Comparison of ENCODE assay signal across 20 cellular contexts in the genomic region with DNA sequence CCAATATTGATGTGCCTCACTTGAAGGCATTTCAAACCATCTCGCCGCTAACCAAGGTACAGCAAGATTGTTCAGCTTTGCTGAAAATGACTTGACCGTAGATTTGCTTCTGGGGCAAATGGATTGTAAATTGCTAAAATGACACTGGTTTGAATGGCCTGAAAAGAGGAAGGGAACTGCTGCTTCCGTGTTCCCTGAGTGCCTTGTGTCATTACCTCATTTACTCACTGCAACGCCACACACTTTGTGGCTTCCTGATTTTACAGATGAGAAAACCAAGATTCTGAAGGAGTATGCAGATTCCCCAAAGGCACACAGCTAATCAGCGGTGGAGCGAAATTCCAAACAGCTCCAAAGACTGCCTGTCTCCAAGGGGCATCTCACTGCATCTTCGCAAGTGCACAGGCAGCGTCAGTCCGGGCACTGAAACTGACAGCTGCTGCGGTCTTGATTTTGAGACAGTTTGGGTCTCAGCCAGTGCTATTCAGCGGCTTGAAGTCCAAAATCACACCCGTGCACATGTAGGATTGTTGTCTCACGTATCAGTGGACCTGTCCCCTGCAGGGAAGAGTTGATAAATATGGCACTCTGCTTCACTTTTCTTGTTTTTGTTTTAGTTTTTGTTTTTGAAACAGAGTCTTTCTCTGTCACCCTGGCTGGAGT.
DNase-seq lines count a peak whose midpoint lies in the region; ATAC-seq, FAIRE-seq and TF ChIP-seq lines count a peak whose summit lies in the region.
"Had no signal": no experiment of that assay in that cellular context is flagged by ENCODE, and none has a peak within 500 bp of the region (broad histone marks: within the 10 kb centered on the region; RNA-seq: fewer than 3 reads in every experiment).

No MANE protein-coding gene starts in this region.

- POLR2A ChIA-PET in AG04450 (lab: Yijun Ruan, JAX) (no interaction called here), K562 (lab: Yijun Ruan, JAX) (no interaction called here)

- FAIRE-seq in K562 (lab: Jason Lieb, UNC): no peak
- FAIRE-seq: A204.1, D721Med, GM12892, GM18507 had no signal

- no peaks in the 10 kb centered on the region for H3K79me2 ChIP-seq in K562 (ENCODE audit: control insufficient read depth, insufficient read depth, low read length)

- WGBS in K562 (ENCODE audit: insufficient coverage, low coverage, missing lambda C conversion rate): under 1% methylated on average over 14 of the region's 14 CpGs
- WGBS in thyroid gland, 2 donors: 88 to 91% methylated on average over 14 of the region's 14 CpGs

- no peaks in the 10 kb centered on the region for H3K9me1 ChIP-seq in K562 (ENCODE audit: control insufficient read depth, insufficient read depth, low read length)

- intact Hi-C loops in K562 (cut with micrococcal nuclease) (no loop called here), thyroid gland (cut with DNase I) (no loop called here)

- H3K27me3 ChIP-seq in AG04450 (ENCODE audit: control insufficient read depth, insufficient read depth, low read length): no peaks in the 10 kb centered on the region
- peaks cover 31% of the 10 kb centered on the region in 2 experiments for H3K27me3 ChIP-seq in K562 (ENCODE audit: control insufficient read depth in 2 of 2, insufficient read depth in 2 of 2, low read length in 2 of 2)
- no peaks in the 10 kb centered on the region for H3K27me3 ChIP-seq in thyroid gland

- no peak overlapping the region for H2AFZ ChIP-seq in K562 (ENCODE audit: low read depth, low read length)
- H2AFZ ChIP-seq: GM23248 had no signal

- no peak overlapping the region for H3K9ac ChIP-seq in K562 (ENCODE audit: insufficient read depth in 1 of 2, low read depth in 2 of 2, low read length in 2 of 2)
- H3K9ac ChIP-seq: GM23248 had no signal

- H3K4me3 Mint-ChIP-seq in stimulated activated memory B cell treated with anti-CD40 and anti-IgM and Interleukin-4, amounts not matched to agents 10 μg/mL and 1 μg/mL and 100 μg/mL, for 72 hours: no peak overlapping the region
- H3K4me3 Mint-ChIP-seq: CD4-positive, alpha-beta T cell had no signal

- in situ Hi-C loops in G401 (cut with HindIII; ENCODE audit: low sequenced_read_pairs): no loop called here
- in situ Hi-C loops in K562 (cut with MboI): no loop called here

- TF ChIP-seq CTCF in AG04450 (IDR thresholded peaks at IDR 0.05; ENCODE audit: low read depth, low read length) (no peak), NB4 (IDR thresholded peaks at IDR 0.05; ENCODE audit: low read depth, low read length) (no peak), K562 (IDR thresholded peaks at IDR 0.05 in 2 of 3, conservative IDR thresholded peaks at IDR 0.05 in 1 of 3; ENCODE audit: insufficient read depth in 2 of 3, low read depth in 1 of 3, low read length in 3 of 3) (no peak), thyroid gland (IDR thresholded peaks at IDR 0.05) (no peak)

- BruUV-seq in K562 (replicated peaks; lab: Mats Ljungman, UMichigan): no TSS peak

- H3K27ac ChIP-seq in AG04450 (ENCODE audit: low read depth, low read length) (peak overlapping the region; percentile 21), K562 (ENCODE audit: extremely low read depth, low read depth, low read length) (no peak overlapping the region), thyroid gland (no peak overlapping the region)
- H3K27ac ChIP-seq: C4-2B, GM23248 had no signal

- no peak for ATAC-seq in K562
- ATAC-seq in stimulated activated memory B cell treated with anti-CD40 and anti-IgM and Interleukin-4, amounts not matched to agents 10 μg/mL and 1 μg/mL and 100 μg/mL, for 72 hours: no peak
- no peak for ATAC-seq in stimulated activated naive CD8-positive, alpha-beta T cell treated with anti-CD3 and anti-CD28 coated beads, Interleukin-15, Interleukin-2, amounts not matched to agents 100 U/mL and 50 U/mL, for 24 hours

- CTCF ChIA-PET in AG04450 (lab: Charles Lee): no interaction called here
- CTCF ChIA-PET in K562 (lab: Yijun Ruan, JAX; ENCODE audit: low intra/inter-chr PET ratio): no interaction called here

- no peaks in the 10 kb centered on the region for H3K4me1 Mint-ChIP-seq in stimulated activated memory B cell treated with anti-CD40 and anti-IgM and Interleukin-4, amounts not matched to agents 10 μg/mL and 1 μg/mL and 100 μg/mL, for 72 hours

- H3K4me1 ChIP-seq in K562 (replicated peaks in 1 of 2; ENCODE audit: control insufficient read depth in 2 of 2, insufficient read depth in 2 of 2, low read length in 2 of 2) (no peaks in the 10 kb centered on the region), thyroid gland (peaks cover 0 to 3% of the 10 kb centered on the region in 2 donors)
- H3K4me1 ChIP-seq: Caco-2, HAP-1 had no signal

- H3K36me3 ChIP-seq in K562 (ENCODE audit: control insufficient read depth, insufficient read depth, low read length) (no peaks in the 10 kb centered on the region), thyroid gland (no peaks in the 10 kb centered on the region)
- H3K36me3 ChIP-seq: HAP-1 had no signal

- H3K9me3 Mint-ChIP-seq in stimulated activated memory B cell treated with anti-CD40 and anti-IgM and Interleukin-4, amounts not matched to agents 10 μg/mL and 1 μg/mL and 100 μg/mL, for 72 hours: peaks cover 2% of the 10 kb centered on the region

- peaks cover 46% of the 10 kb centered on the region for H3K9me3 ChIP-seq in AG04450 (ENCODE audit: control insufficient read depth, insufficient read depth, low read length)
- H3K9me3 ChIP-seq in K562 (replicated peaks; ENCODE audit: control insufficient read depth, insufficient read depth, low read depth, low read length): no peaks in the 10 kb centered on the region
- H3K9me3 ChIP-seq in thyroid gland: no peaks in the 10 kb centered on the region
- H3K9me3 ChIP-seq: Caco-2, HAP-1 had no signal

- H3K4me3 ChIP-seq in AG04450 (ENCODE audit: low read depth, low read length): no peak overlapping the region
- H3K4me3 ChIP-seq in NB4 (ENCODE audit: low read depth, low read length): no peak overlapping the region
- no peak overlapping the region for H3K4me3 ChIP-seq in K562
- no peak overlapping the region for H3K4me3 ChIP-seq in thyroid gland (replicated peaks in 1 of 3)
- H3K4me3 ChIP-seq: GM23248, HAP-1 had no signal

- TF ChIP-seq POLR2A in NB4 (IDR thresholded peaks at IDR 0.05; ENCODE audit: extremely low read depth, insufficient read length) (no peak), K562 (conservative IDR thresholded peaks at IDR 0.05) (no peak), thyroid gland (IDR thresholded peaks at IDR 0.05) (no peak)

- no peak for TF ChIP-seq RAD21 in K562 (CRISPR knock-in tag; conservative IDR thresholded peaks at IDR 0.05 in 1 of 2, IDR thresholded peaks at IDR 0.05 in 1 of 2)

- no peak overlapping the region for H3K27ac Mint-ChIP-seq in stimulated activated memory B cell treated with anti-CD40 and anti-IgM and Interleukin-4, amounts not matched to agents 10 μg/mL and 1 μg/mL and 100 μg/mL, for 72 hours
- H3K27ac Mint-ChIP-seq: CD4-positive, alpha-beta T cell had no signal

- no peak for DNase-seq in AG04450 (ENCODE audit: low read depth, low spot score)
- peak; percentile 39 for DNase-seq in G401 (ENCODE audit: low spot score)
- DNase-seq in NB4 (ENCODE audit: low read depth): peak; percentile 55
- DNase-seq in K562 (ENCODE audit: extremely low read depth in 1 of 4, low spot score in 3 of 4): no peak
- DNase-seq in HT-29 (ENCODE audit: low spot score): no peak
- DNase-seq in thyroid gland: no peak
- no peak for DNase-seq in stimulated activated naive CD8-positive, alpha-beta T cell treated with anti-CD3 and anti-CD28 coated beads, Interleukin-15, Interleukin-2, amounts not matched to agents 100 U/mL and 50 U/mL, for 24 hours
- DNase-seq: ACHN; AML-193; Caco-2; CD4-positive, alpha-beta T cell; GDM1; GM23248 had no signal

- no peak for TF ChIP-seq EP300 in K562 (IDR thresholded peaks at IDR 0.05; ENCODE audit: low read length)

- no peaks in the 10 kb centered on the region for H3K27me3 Mint-ChIP-seq in stimulated activated memory B cell treated with anti-CD40 and anti-IgM and Interleukin-4, amounts not matched to agents 10 μg/mL and 1 μg/mL and 100 μg/mL, for 72 hours
- H3K27me3 Mint-ChIP-seq: CD4-positive, alpha-beta T cell had no signal

- H4K20me1 ChIP-seq in K562 (replicated peaks; ENCODE audit: control insufficient read depth, insufficient read depth, low read length): peaks cover 9% of the 10 kb centered on the region; the same call in 1 of the 2 replicates

- no peak overlapping the region for H3K4me2 ChIP-seq in K562 (ENCODE audit: insufficient read depth, low read length)

- H3K36me3 Mint-ChIP-seq in stimulated activated memory B cell treated with anti-CD40 and anti-IgM and Interleukin-4, amounts not matched to agents 10 μg/mL and 1 μg/mL and 100 μg/mL, for 72 hours: no peaks in the 10 kb centered on the region

TF ChIP-seq in K562, 482 proteins besides CTCF, POLR2A, EP300 and RAD21:
- TF ChIP-seq SPI1 (IDR thresholded peaks at IDR 0.05; ENCODE audit: borderline replicate concordance, low read depth, low read length): peak; percentile 70; the same call in 1 of the 2 replicates
- no peak for TF ChIP-seq ADNP (tag; IDR thresholded peaks at IDR 0.05)

Comparison
In these comparisons a context has a peak if more than half of its experiments do, and no peak if none do; other contexts are left out.
1. DNase-seq: peak in G401 (single experiment) and NB4 (single experiment); none in AG04450 (single experiment), K562 (0 of 4), HT-29 (single experiment), thyroid gland (0 of 2) and stimulated activated naive CD8-positive, alpha-beta T cell treated with anti-CD3 and anti-CD28 coated beads, Interleukin-15, Interleukin-2, amounts not matched to agents 100 U/mL and 50 U/mL, for 24 hours (single experiment).